In genomic region chr13:90896022-90896421, GRCh38 we compare ENCODE assay signal across 24 cellular contexts.
"Had no signal": no experiment of that assay in that cellular context is flagged by ENCODE, and none has a peak within 500 bp of the region (broad histone marks: within the 10 kb centered on the region; RNA-seq: fewer than 3 reads in every experiment).

No MANE protein-coding gene starts in this region.

- H3K27ac ChIP-seq: brain microvascular endothelial cell, cardiac muscle cell, PC-9, SK-N-MC, WERI-Rb-1 had no signal

- DNase-seq: activated CD4-positive, alpha-beta T cell treated with anti-CD3 and anti-CD28 coated beads for 36 hours; activated CD4-positive, alpha-beta T cell treated with anti-CD3 and anti-CD28 coated beads, Interleukin-2, amount 50 U/mL, for 48 hours; activated CD8-positive, alpha-beta memory T cell treated with anti-CD3 and anti-CD28 coated beads, Interleukin-2, amount 10 ng/mL, durations not matched to agents 7 days and 5 days; activated effector memory CD4-positive, alpha-beta T cell treated with anti-CD3 and anti-CD28 coated beads, Interleukin-2, amount 50 U/mL, for 16 hours; activated naive CD4-positive, alpha-beta T cell treated with anti-CD3 and anti-CD28 coated beads, Interleukin-2, amount 10 ng/mL, durations not matched to agents 7 days and 5 days; activated naive CD8-positive, alpha-beta T cell treated with anti-CD3 and anti-CD28 coated beads for 36 hours; activated T-cell treated with anti-CD3 and anti-CD28 coated beads, Interleukin-2, amount 50 U/mL, for 24 hours; brain microvascular endothelial cell; Karpas-422; MM.1S; NCI-H1092; NCI-H1417; NCI-H1930; NCI-H2171; NCI-H2227 treated with DMSO at 0.1 percent for 48 hours; NCI-H526; NCI-H774; PC-9; SIG-M5; T-cell; WERI-Rb-1 had no signal

- H3K4me2 ChIP-seq: PC-9 had no signal

- H3K4me3 ChIP-seq: cardiac muscle cell, K562, PC-9, SK-N-MC had no signal

- H3K27me3 ChIP-seq: brain microvascular endothelial cell, cardiac muscle cell had no signal

- H3K36me3 ChIP-seq: brain microvascular endothelial cell, cardiac muscle cell, WERI-Rb-1 had no signal

- H2AFZ ChIP-seq: PC-9 had no signal

- ATAC-seq: activated CD4-positive, alpha-beta T cell treated with anti-CD3 and anti-CD28 coated beads for 36 hours; activated CD8-positive, alpha-beta memory T cell treated with anti-CD3 and anti-CD28 coated beads, Interleukin-2, amount 10 ng/mL, durations not matched to agents 7 days and 5 days; K562; T-cell had no signal

- FAIRE-seq: K562 had no signal
